ENCODE assay signal across 13 cellular contexts in genomic region chr11:11992257-11992690, GRCh38. TPM values are rescaled to one million over a fixed set of nuclear protein-coding genes. Genes with fewer than 3 reads are reported as not detected.
DNase-seq lines count a peak whose midpoint lies in the region; ATAC-seq, FAIRE-seq and TF ChIP-seq lines count a peak whose summit lies in the region.
"Had no signal": no experiment of that assay in that cellular context is flagged by ENCODE, and none has a peak within 500 bp of the region (broad histone marks: within the 10 kb centered on the region; RNA-seq: fewer than 3 reads in every experiment).

No MANE protein-coding gene starts in this region.

- no peak overlapping the region for H3K4me3 Mint-ChIP-seq in activated CD4-positive, alpha-beta T cell treated with anti-CD3 and anti-CD28 coated beads, Interleukin-2, amount 10 ng/mL, durations not matched to agents 7 days and 5 days
- H3K4me3 Mint-ChIP-seq in activated T-helper 2 cell treated with anti-CD3 and anti-CD28 coated beads, Interferon-gamma antibody, Interleukin-2, Interleukin-4, amounts not matched to agents 10 μg/mL and 5 μg/mL and 100 μg/mL, durations not matched to agents 14 hours and 24 hours and 36 hours (ENCODE audit: low read depth): no peak overlapping the region
- H3K4me3 Mint-ChIP-seq: naive B cell had no signal

- H3K9ac ChIP-seq in K562 (ENCODE audit: insufficient read depth in 1 of 2, low read depth in 2 of 2, low read length in 2 of 2): no peak overlapping the region

- no peak for TF ChIP-seq RAD21 in K562 (CRISPR knock-in tag; conservative IDR thresholded peaks at IDR 0.05 in 1 of 2, IDR thresholded peaks at IDR 0.05 in 1 of 2)

- H3K36me3 Mint-ChIP-seq in activated CD4-positive, alpha-beta T cell treated with anti-CD3 and anti-CD28 coated beads, Interleukin-2, amount 10 ng/mL, durations not matched to agents 7 days and 5 days (ENCODE audit: low read depth): no peaks in the 10 kb centered on the region
- no peaks in the 10 kb centered on the region for H3K36me3 Mint-ChIP-seq in activated T-helper 2 cell treated with anti-CD3 and anti-CD28 coated beads, Interferon-gamma antibody, Interleukin-2, Interleukin-4, amounts not matched to agents 10 μg/mL and 5 μg/mL and 100 μg/mL, durations not matched to agents 14 hours and 24 hours and 36 hours (ENCODE audit: low read depth)
- H3K36me3 Mint-ChIP-seq: naive B cell had no signal

- 2% methylated on average over 3 of the region's 3 CpGs for WGBS in K562 (ENCODE audit: insufficient coverage, low coverage, missing lambda C conversion rate)
- 24 to 67% (median 48%) methylated on average over 3 of the region's 3 CpGs for WGBS in stomach, 5 donors

- CTCF ChIA-PET in K562 (lab: Yijun Ruan, JAX; ENCODE audit: low intra/inter-chr PET ratio): no interaction called here
- CTCF ChIA-PET in activated CD4-positive, alpha-beta T cell treated with anti-CD3 and anti-CD28 coated beads, Interleukin-2, amount 10 ng/mL, durations not matched to agents 7 days and 5 days (lab: Charles Lee): no interaction called here

- no peaks in the 10 kb centered on the region; the same call in 1 of the 2 replicates for H4K20me1 ChIP-seq in K562 (replicated peaks; ENCODE audit: control insufficient read depth, insufficient read depth, low read length)

- DNase-seq in NCI-H146 (lab: John Stamatoyannopoulos, UW) (peak; percentile 41), NCI-H146 treated with DMSO at 0.1 percent for 48 hours (lab: John Stamatoyannopoulos, UW; ENCODE audit: unreplicated experiment) (no peak), K562 (ENCODE audit: extremely low read depth in 1 of 4, low spot score in 3 of 4) (peak in 2 of 4 experiments; percentile 30 to 35), iris pigment epithelial cell (ENCODE audit: low read depth) (peak; percentile 61), stomach (peak; percentile 56)
- DNase-seq in activated CD4-positive, alpha-beta T cell treated with anti-CD3 and anti-CD28 coated beads, Interleukin-2, amount 10 ng/mL, durations not matched to agents 7 days and 5 days: no peak
- no peak for DNase-seq in activated T-helper 2 cell treated with anti-CD3 and anti-CD28 coated beads, Interferon-gamma antibody, Interleukin-2, Interleukin-4, amounts not matched to agents 10 μg/mL and 5 μg/mL and 100 μg/mL, durations not matched to agents 14 hours and 24 hours and 36 hours (ENCODE audit: low spot score)
- DNase-seq: 8988T, MG63, naive B cell, SHP77, upper lobe of left lung had no signal

- ATAC-seq in K562: no peak
- no peak for ATAC-seq in GM19035 (IDR thresholded peaks at IDR 0.05; ENCODE audit: unreplicated experiment)

- H3K27me3 ChIP-seq in K562 (ENCODE audit: control insufficient read depth in 2 of 2, insufficient read depth in 2 of 2, low read length in 2 of 2): peaks cover 35 to 46% of the 10 kb centered on the region in 2 experiments
- H3K27me3 ChIP-seq in stomach: no peaks in the 10 kb centered on the region
- H3K27me3 ChIP-seq: MG63, upper lobe of left lung had no signal

- no peak for TF ChIP-seq EP300 in K562 (IDR thresholded peaks at IDR 0.05; ENCODE audit: low read length)
- no peak for TF ChIP-seq EP300 in stomach (IDR thresholded peaks at IDR 0.05)

- no peak overlapping the region for H3K4me3 ChIP-seq in K562
- no peak overlapping the region for H3K4me3 ChIP-seq in stomach
- H3K4me3 ChIP-seq: MG63, upper lobe of left lung had no signal

- H3K27ac ChIP-seq in K562 (ENCODE audit: extremely low read depth, low read depth, low read length) (no peak overlapping the region), stomach (peak overlapping the region in 2 of 5 donors; percentile 26 to 37)
- H3K27ac ChIP-seq: upper lobe of left lung had no signal

- no peaks in the 10 kb centered on the region for H3K9me1 ChIP-seq in K562 (ENCODE audit: control insufficient read depth, insufficient read depth, low read length)

- TF ChIP-seq CTCF in K562 (IDR thresholded peaks at IDR 0.05 in 2 of 3, conservative IDR thresholded peaks at IDR 0.05 in 1 of 3; ENCODE audit: insufficient read depth in 2 of 3, low read depth in 1 of 3, low read length in 3 of 3): no peak
- no peak for TF ChIP-seq CTCF in stomach (IDR thresholded peaks at IDR 0.05)

- intact Hi-C loops in K562 (cut with micrococcal nuclease): loop anchor here (5.0 kb wide), 1 partner anchor 50 kb away; no protein-coding TSS in a partner anchor
- intact Hi-C loops in stomach (cut with DNase I; ENCODE audit: low total_unique reads): no loop called here
- intact Hi-C loops in activated T-helper 2 cell treated with anti-CD3 and anti-CD28 coated beads, Interferon-gamma antibody, Interleukin-2, Interleukin-4, amounts not matched to agents 10 μg/mL and 5 μg/mL and 100 μg/mL, durations not matched to agents 14 hours and 24 hours and 36 hours (cut with micrococcal nuclease): no loop called here

- in situ Hi-C loops in K562 (cut with MboI): no loop called here

- no peaks in the 10 kb centered on the region for H3K36me3 ChIP-seq in K562 (ENCODE audit: control insufficient read depth, insufficient read depth, low read length)
- peaks cover 0 to 17% (median 11%) of the 10 kb centered on the region in 4 donors for H3K36me3 ChIP-seq in stomach
- H3K36me3 ChIP-seq: upper lobe of left lung had no signal

- no peaks in the 10 kb centered on the region for H3K9me3 Mint-ChIP-seq in activated CD4-positive, alpha-beta T cell treated with anti-CD3 and anti-CD28 coated beads, Interleukin-2, amount 10 ng/mL, durations not matched to agents 7 days and 5 days
- no peaks in the 10 kb centered on the region for H3K9me3 Mint-ChIP-seq in activated T-helper 2 cell treated with anti-CD3 and anti-CD28 coated beads, Interferon-gamma antibody, Interleukin-2, Interleukin-4, amounts not matched to agents 10 μg/mL and 5 μg/mL and 100 μg/mL, durations not matched to agents 14 hours and 24 hours and 36 hours
- H3K9me3 Mint-ChIP-seq: naive B cell had no signal

- peaks cover 7% of the 10 kb centered on the region for H3K4me1 Mint-ChIP-seq in activated CD4-positive, alpha-beta T cell treated with anti-CD3 and anti-CD28 coated beads, Interleukin-2, amount 10 ng/mL, durations not matched to agents 7 days and 5 days
- H3K4me1 Mint-ChIP-seq in activated T-helper 2 cell treated with anti-CD3 and anti-CD28 coated beads, Interferon-gamma antibody, Interleukin-2, Interleukin-4, amounts not matched to agents 10 μg/mL and 5 μg/mL and 100 μg/mL, durations not matched to agents 14 hours and 24 hours and 36 hours (ENCODE audit: low read depth): peaks cover 4% of the 10 kb centered on the region

- H3K9me3 ChIP-seq in K562 (replicated peaks; ENCODE audit: control insufficient read depth, insufficient read depth, low read depth, low read length) (no peaks in the 10 kb centered on the region; the same call in 1 of the 2 replicates), stomach (no peaks in the 10 kb centered on the region)
- H3K9me3 ChIP-seq: MG63, upper lobe of left lung had no signal

- no peak overlapping the region for H2AFZ ChIP-seq in K562 (ENCODE audit: low read depth, low read length)

- POLR2A ChIA-PET in K562 (lab: Yijun Ruan, JAX): no interaction called here
- POLR2A ChIA-PET in activated CD4-positive, alpha-beta T cell treated with anti-CD3 and anti-CD28 coated beads, Interleukin-2, amount 10 ng/mL, durations not matched to agents 7 days and 5 days (lab: Charles Lee): no interaction called here

- no TSS peak for BruUV-seq in K562 (replicated peaks; lab: Mats Ljungman, UMichigan)

- no peak for FAIRE-seq in K562 (lab: Jason Lieb, UNC)

- TF ChIP-seq POLR2A in K562 (conservative IDR thresholded peaks at IDR 0.05) (no peak), stomach (IDR thresholded peaks at IDR 0.05) (no peak)

- H3K79me2 ChIP-seq in K562 (ENCODE audit: control insufficient read depth, insufficient read depth, low read length): no peaks in the 10 kb centered on the region

- no peaks in the 10 kb centered on the region; a peak in 1 of 5 replicates for H3K4me1 ChIP-seq in K562 (replicated peaks in 1 of 2; ENCODE audit: control insufficient read depth in 2 of 2, insufficient read depth in 2 of 2, low read length in 2 of 2)
- H3K4me1 ChIP-seq in stomach: peaks cover 11 to 54% (median 38%) of the 10 kb centered on the region in 4 donors

- H3K27ac Mint-ChIP-seq in activated CD4-positive, alpha-beta T cell treated with anti-CD3 and anti-CD28 coated beads, Interleukin-2, amount 10 ng/mL, durations not matched to agents 7 days and 5 days: no peak overlapping the region
- no peak overlapping the region for H3K27ac Mint-ChIP-seq in activated T-helper 2 cell treated with anti-CD3 and anti-CD28 coated beads, Interferon-gamma antibody, Interleukin-2, Interleukin-4, amounts not matched to agents 10 μg/mL and 5 μg/mL and 100 μg/mL, durations not matched to agents 14 hours and 24 hours and 36 hours
- H3K27ac Mint-ChIP-seq: naive B cell had no signal

- H3K4me2 ChIP-seq in K562 (ENCODE audit: insufficient read depth, low read length): no peak overlapping the region

- H3K27me3 Mint-ChIP-seq in activated CD4-positive, alpha-beta T cell treated with anti-CD3 and anti-CD28 coated beads, Interleukin-2, amount 10 ng/mL, durations not matched to agents 7 days and 5 days: peaks cover 11% of the 10 kb centered on the region
- H3K27me3 Mint-ChIP-seq in activated T-helper 2 cell treated with anti-CD3 and anti-CD28 coated beads, Interferon-gamma antibody, Interleukin-2, Interleukin-4, amounts not matched to agents 10 μg/mL and 5 μg/mL and 100 μg/mL, durations not matched to agents 14 hours and 24 hours and 36 hours (ENCODE audit: low read depth): peaks cover 24% of the 10 kb centered on the region

RNA-seq across cellular contexts. Expression of gene DKK3, which starts 16.2 kb away (rescaled TPM):
- total RNA-seq in K562 (2011; cell fraction: chromatin; rRNA removed; ENCODE audit: low replicate concordance): not detected in 2 replicates
- total RNA-seq in K562 (2011; cell fraction: nucleolus; rRNA removed): not detected in 2 replicates
- not detected in 2 replicates for total RNA-seq in K562 (2011; cell fraction: nucleoplasm; rRNA removed)
- total RNA-seq in K562 (2014; rRNA removed) (not detected in 2 replicates), K562 (2014; rRNA removed; fragmentation: Illumina TruSeq; extraction: Trizol) (not detected in 2 replicates), K562 (2015; rRNA removed; fragmentation: Illumina TruSeq; extraction: Trizol) (not detected in 2 replicates), K562 (2021) (0.38 and 0.40 TPM in 2 replicates), stomach (10 to 100 TPM; 35.0 to 63.8 (median 54.7) TPM)
- polyA plus RNA-seq in K562 (2011; rRNA removed) (0.14 TPM in 1 of 2 replicates, not detected in the other), K562 (2014; fragmentation: Illumina TruSeq; extraction: Trizol) (not detected in 2 replicates), K562 (2014; fragmentation: Nextera tagmentation; extraction: Ambion mirVana) (not detected), K562 (2014; rRNA removed) (0.85 TPM in 1 of 2 replicates, not detected in the other), stomach (10 to 100 TPM; 21.8 to 36.7 (median 29.6) TPM)
- polyA plus RNA-seq in K562 (2011; cell fraction: cytosol; rRNA removed): not detected in 2 replicates
- not detected in 2 replicates for polyA plus RNA-seq in K562 (2011; cell fraction: nucleus; rRNA removed)
- polyA plus RNA-seq in K562 (2012): not detected in 2 replicates
- polyA minus RNA-seq in K562 (2011; rRNA and poly(A)+ RNA removed): not detected in 2 replicates
- not detected in 2 replicates for polyA minus RNA-seq in K562 (2011; cell fraction: cytosol; rRNA and poly(A)+ RNA removed)
- polyA minus RNA-seq in K562 (2011; cell fraction: nucleus; rRNA and poly(A)+ RNA removed): not detected in 2 replicates
- not detected for total RNA-seq in activated CD4-positive, alpha-beta T cell treated with anti-CD3 and anti-CD28 coated beads, Interleukin-2, amount 10 ng/mL, durations not matched to agents 7 days and 5 days
- total RNA-seq in activated T-helper 2 cell treated with anti-CD3 and anti-CD28 coated beads, Interferon-gamma antibody, Interleukin-2, Interleukin-4, amounts not matched to agents 10 μg/mL and 5 μg/mL and 100 μg/mL, durations not matched to agents 14 hours and 24 hours and 36 hours: not detected in 2 replicates

Comparison
In these comparisons a context has a peak if more than half of its experiments do, and no peak if none do; other contexts are left out.
1. DNase-seq: peak in NCI-H146 (single experiment), iris pigment epithelial cell (single experiment) and stomach (single experiment); none in NCI-H146 treated with DMSO at 0.1 percent for 48 hours (single experiment), activated CD4-positive, alpha-beta T cell treated with anti-CD3 and anti-CD28 coated beads, Interleukin-2, amount 10 ng/mL, durations not matched to agents 7 days and 5 days (single experiment) and activated T-helper 2 cell treated with anti-CD3 and anti-CD28 coated beads, Interferon-gamma antibody, Interleukin-2, Interleukin-4, amounts not matched to agents 10 μg/mL and 5 μg/mL and 100 μg/mL, durations not matched to agents 14 hours and 24 hours and 36 hours (single experiment).
2. RNA of gene DKK3, which starts 16.2 kb away (total RNA-seq): 35.0 to 63.8 TPM in stomach; not detected in activated CD4-positive, alpha-beta T cell treated with anti-CD3 and anti-CD28 coated beads, Interleukin-2, amount 10 ng/mL, durations not matched to agents 7 days and 5 days, 0.38 to 0.40 TPM in K562 and not detected in activated T-helper 2 cell treated with anti-CD3 and anti-CD28 coated beads, Interferon-gamma antibody, Interleukin-2, Interleukin-4, amounts not matched to agents 10 μg/mL and 5 μg/mL and 100 μg/mL, durations not matched to agents 14 hours and 24 hours and 36 hours; every median in the first group is over 10 times any median in the second.